ENCODE assay signal across 9 cellular contexts in the genomic region with DNA sequence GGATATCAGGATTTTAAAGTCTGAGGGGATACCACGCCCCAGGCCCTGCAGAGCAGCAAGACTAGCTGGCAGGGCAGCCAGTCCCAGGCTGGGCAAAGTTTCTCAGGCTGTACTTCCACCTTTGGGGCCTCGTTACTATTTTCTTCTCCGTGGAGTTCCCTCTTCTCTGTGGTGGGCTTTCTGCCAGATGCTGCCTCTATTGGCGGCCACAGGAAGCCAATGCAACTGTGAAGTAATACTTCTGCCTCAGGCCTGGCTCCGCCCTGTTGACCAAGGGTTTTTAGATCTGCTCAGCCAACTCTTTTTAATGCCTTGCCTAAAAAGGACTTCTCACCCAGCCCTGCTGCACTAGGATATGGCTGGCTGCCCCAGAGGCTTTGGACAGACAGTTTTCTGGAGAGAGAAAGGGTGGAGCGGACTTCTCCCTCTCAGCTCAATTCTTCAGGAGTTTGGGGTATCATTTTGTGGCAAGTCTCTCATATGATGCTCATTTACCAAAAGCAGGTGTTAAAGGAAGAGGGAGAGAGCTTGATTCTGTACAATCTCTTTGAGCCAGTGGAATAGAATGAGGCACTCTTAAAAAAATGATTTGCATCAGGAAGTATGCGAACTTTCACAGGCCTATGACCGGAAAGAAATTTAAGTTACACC.
A peak's percentile ranks its signal among the peaks of the same experiment; 100 is the strongest.
DNase-seq lines count a peak whose midpoint lies in the region; ATAC-seq and TF ChIP-seq lines count a peak whose summit lies in the region.
"Had no signal": no experiment of that assay in that cellular context is flagged by ENCODE, and none has a peak within 500 bp of the region (broad histone marks: within the 10 kb centered on the region; RNA-seq: fewer than 3 reads in every experiment).

No MANE protein-coding gene starts in this region.

- H3K4me3 ChIP-seq in GM12864 (ENCODE audit: low read depth, low read length) (no peak overlapping the region), GM23338 (no peak overlapping the region), astrocyte of the cerebellum (ENCODE audit: low read depth, low read length) (no peak overlapping the region), skeletal muscle tissue (ENCODE audit: low read length in 3 of 3) (peak overlapping the region; percentile 14 to 37 (median 27)), WERI-Rb-1 (ENCODE audit: low read depth, low read length) (no peak overlapping the region)

- peak; percentile 40 for TF ChIP-seq CTCF in GM12864 (IDR thresholded peaks at IDR 0.05; ENCODE audit: low read depth, low read length, missing control alignments)
- TF ChIP-seq CTCF in GM23338 (conservative IDR thresholded peaks at IDR 0.05; ENCODE audit: low read depth in 2 of 2): peak; percentile 29 to 33
- TF ChIP-seq CTCF in astrocyte of the cerebellum (IDR thresholded peaks at IDR 0.05; ENCODE audit: low read depth, low read length, missing control alignments): no peak
- TF ChIP-seq CTCF in WERI-Rb-1 (IDR thresholded peaks at IDR 0.05; ENCODE audit: low read depth, low read length): no peak

- peaks cover 17% of the 10 kb centered on the region for H3K4me1 Mint-ChIP-seq in GM23338

- peaks cover 4% of the 10 kb centered on the region for H3K27me3 Mint-ChIP-seq in GM23338 (ENCODE audit: insufficient read depth, low read depth, poor library complexity)

- DNase-seq in GM12864 (ENCODE audit: low read depth) (peak; percentile 81), GM23338 (ENCODE audit: low spot score) (peak; percentile 55), KBM-7 (peak; percentile 95), astrocyte of the cerebellum (ENCODE audit: low read depth) (peak; percentile 50), iPS DF 4.7 (ENCODE audit: extremely low read depth, low spot score) (peak; percentile 1), WERI-Rb-1 (no peak)
- DNase-seq in activated CD8-positive, alpha-beta memory T cell treated with anti-CD3 and anti-CD28 coated beads for 24 hours: no peak

- H3K4me3 Mint-ChIP-seq in GM23338: no peak overlapping the region
- H3K4me3 Mint-ChIP-seq: brain had no signal

- H3F3A ChIP-seq in GM23338 (replicated peaks; ENCODE audit: low read depth): no peaks in the 10 kb centered on the region

- no peaks in the 10 kb centered on the region for H3K9me2 ChIP-seq in GM23338 (ENCODE audit: insufficient read depth)

- H3K27me3 ChIP-seq in GM23338 (ENCODE audit: insufficient read depth) (no peaks in the 10 kb centered on the region), skeletal muscle tissue (ENCODE audit: control insufficient read depth in 3 of 3, insufficient read depth in 3 of 3, low read length in 3 of 3) (no peaks in the 10 kb centered on the region), WERI-Rb-1 (ENCODE audit: insufficient read depth, low read depth, severe bottlenecking) (no peaks in the 10 kb centered on the region)

- ATAC-seq in GM23338: peak; percentile 96

- H3K79me2 ChIP-seq in GM23338 (replicated peaks; ENCODE audit: insufficient read depth): no peaks in the 10 kb centered on the region

- no peaks in the 10 kb centered on the region for H3K36me3 Mint-ChIP-seq in GM23338 (ENCODE audit: low read depth)
- H3K36me3 Mint-ChIP-seq: brain had no signal

- H3K4me2 ChIP-seq in GM23338: no peak overlapping the region

- peak overlapping the region; percentile 88 for H2AFZ ChIP-seq in GM23338

- H3K4me1 ChIP-seq in GM23338 (ENCODE audit: insufficient read depth) (peaks cover 11% of the 10 kb centered on the region; the same call in 1 of the 2 replicates), skeletal muscle tissue (ENCODE audit: control insufficient read depth in 3 of 3, insufficient read depth in 3 of 3, low read length in 3 of 3) (peaks cover 12 to 24% (median 20%) of the 10 kb centered on the region in 3 donors)

- peak overlapping the region in 2 of 3 donors; percentile 1 to 45 for H3K9ac ChIP-seq in skeletal muscle tissue (ENCODE audit: low read depth in 1 of 3, low read length in 3 of 3)

- H3K9me3 Mint-ChIP-seq in GM23338: no peaks in the 10 kb centered on the region
- H3K9me3 Mint-ChIP-seq: brain had no signal

- in situ Hi-C loops in KBM-7 (cut with MboI; ENCODE audit: low pct_unique_long_range_greater_than_20kb, low sequenced_read_pairs) (no loop called here), astrocyte of the cerebellum (cut with HindIII; ENCODE audit: low sequenced_read_pairs) (no loop called here)

- H3K36me3 ChIP-seq in GM23338 (ENCODE audit: insufficient read depth) (no peaks in the 10 kb centered on the region), skeletal muscle tissue (ENCODE audit: control insufficient read depth in 3 of 3, insufficient read depth in 3 of 3, low read length in 3 of 3) (no peaks in the 10 kb centered on the region), WERI-Rb-1 (no peaks in the 10 kb centered on the region)

- H3K27ac ChIP-seq in GM23338 (ENCODE audit: low read depth) (no peak overlapping the region), skeletal muscle tissue (ENCODE audit: low read depth, low read length) (peak overlapping the region; percentile 66), WERI-Rb-1 (no peak overlapping the region)

- H3K27ac Mint-ChIP-seq in GM23338: no peak overlapping the region

- no peaks in the 10 kb centered on the region for H4K20me1 ChIP-seq in GM23338 (replicated peaks; ENCODE audit: insufficient read depth)

- no peaks in the 10 kb centered on the region for H3K9me3 ChIP-seq in skeletal muscle tissue (ENCODE audit: control insufficient read depth in 3 of 3, low read length in 3 of 3)
- no peaks in the 10 kb centered on the region for H3K9me3 ChIP-seq in WERI-Rb-1 (ENCODE audit: severe bottlenecking)

TF ChIP-seq in GM23338, 12 proteins besides CTCF, POLR2A, EP300 and RAD21:
- no peak for TF ChIP-seq EZH2 (IDR thresholded peaks at IDR 0.05; ENCODE audit: low read depth, unreplicated experiment)
- TF ChIP-seq CREB1 (CRISPR knock-in tag; IDR thresholded peaks at IDR 0.05; ENCODE audit: low read depth): no peak
- no peak for TF ChIP-seq STAT1 (IDR thresholded peaks at IDR 0.05; ENCODE audit: unreplicated experiment)
- TF ChIP-seq, protein P1, sequence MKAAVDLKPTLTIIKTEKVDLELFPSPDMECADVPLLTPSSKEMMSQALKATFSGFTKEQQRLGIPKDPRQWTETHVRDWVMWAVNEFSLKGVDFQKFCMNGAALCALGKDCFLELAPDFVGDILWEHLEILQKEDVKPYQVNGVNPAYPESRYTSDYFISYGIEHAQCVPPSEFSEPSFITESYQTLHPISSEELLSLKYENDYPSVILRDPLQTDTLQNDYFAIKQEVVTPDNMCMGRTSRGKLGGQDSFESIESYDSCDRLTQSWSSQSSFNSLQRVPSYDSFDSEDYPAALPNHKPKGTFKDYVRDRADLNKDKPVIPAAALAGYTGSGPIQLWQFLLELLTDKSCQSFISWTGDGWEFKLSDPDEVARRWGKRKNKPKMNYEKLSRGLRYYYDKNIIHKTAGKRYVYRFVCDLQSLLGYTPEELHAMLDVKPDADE (IDR thresholded peaks at IDR 0.05): no peak
- no peak for TF ChIP-seq ZNF114 (CRISPR knock-in tag; IDR thresholded peaks at IDR 0.05)
- TF ChIP-seq NANOG (IDR thresholded peaks at IDR 0.05; ENCODE audit: borderline replicate concordance): no peak
- TF ChIP-seq REST (IDR thresholded peaks at IDR 0.05; ENCODE audit: unreplicated experiment): no peak

Comparison
In these comparisons a context has a peak if more than half of its experiments do, and no peak if none do; other contexts are left out.
1. DNase-seq: peak in GM12864 (single experiment), GM23338 (single experiment), KBM-7 (single experiment), astrocyte of the cerebellum (single experiment) and iPS DF 4.7 (single experiment); none in WERI-Rb-1 (single experiment) and activated CD8-positive, alpha-beta memory T cell treated with anti-CD3 and anti-CD28 coated beads for 24 hours (single experiment).
2. H3K4me3 ChIP-seq: peak in skeletal muscle tissue (3 of 3); none in GM12864 (single experiment), GM23338 (single experiment), astrocyte of the cerebellum (single experiment) and WERI-Rb-1 (single experiment).
3. CTCF ChIP-seq: peak in GM12864 (single experiment) and GM23338 (2 of 2); none in astrocyte of the cerebellum (single experiment) and WERI-Rb-1 (single experiment).